15 cellular contexts compared by ENCODE assay signal in the genomic region with DNA sequence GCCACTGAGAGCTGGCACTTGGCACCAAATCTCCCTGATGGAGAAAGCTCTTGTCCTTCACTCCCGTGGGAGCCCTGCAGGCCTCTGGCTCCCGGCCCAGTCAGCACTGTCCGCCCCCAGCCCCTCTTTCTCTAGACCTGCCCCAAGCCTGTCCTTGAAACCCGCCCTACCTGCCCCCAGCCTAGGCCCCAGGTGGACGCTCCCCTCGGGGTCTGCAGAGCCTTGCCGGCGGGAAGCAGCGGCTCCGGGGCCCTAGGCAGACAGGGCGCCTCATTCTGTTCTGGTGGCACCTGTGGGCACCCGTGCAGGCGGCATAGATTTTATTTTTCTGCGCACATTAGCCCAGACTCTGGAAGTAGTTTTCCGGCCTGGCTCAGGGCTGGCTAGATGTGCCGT. TPM values are rescaled to one million over a fixed set of nuclear protein-coding genes. Genes with fewer than 3 reads are reported as not detected.
DNase-seq lines count a peak whose midpoint lies in the region; FAIRE-seq and TF ChIP-seq lines count a peak whose summit lies in the region.
"Had no signal": no experiment of that assay in that cellular context is flagged by ENCODE, and none has a peak within 500 bp of the region (broad histone marks: within the 10 kb centered on the region; RNA-seq: fewer than 3 reads in every experiment).

No MANE protein-coding gene starts in this region.

- H3K4me3 ChIP-seq in duodenal mucosa (ENCODE audit: low read depth in 1 of 2, low read length in 2 of 2) (peak overlapping the region; percentile 55 to 65), keratinocyte (ENCODE audit: control insufficient read depth in 2 of 3, extremely low read depth in 1 of 3, insufficient read depth in 2 of 3, low read depth in 1 of 3, low read length in 3 of 3) (no peak overlapping the region)

- peak overlapping the region; percentile 86 for H3K4me2 ChIP-seq in keratinocyte (ENCODE audit: control insufficient read depth, extremely low read depth, insufficient read depth, low read depth, low read length)

- DNase-seq in activated naive CD8-positive, alpha-beta T cell treated with anti-CD3 and anti-CD28 coated beads for 36 hours = no peak
- DNase-seq in keratinocyte (ENCODE audit: low read depth, low spot score) = no peak
- DNase-seq in activated naive CD4-positive, alpha-beta T cell (lab: John Stamatoyannopoulos, UW) = no peak
- no peak for DNase-seq in T-helper 2 cell
- DNase-seq in SIG-M5 treated with dmso at 0.1 percent for 504 hours (lab: John Stamatoyannopoulos, UW; ENCODE audit: unreplicated experiment) = no peak
- DNase-seq: activated CD4-positive, alpha-beta T cell treated with anti-CD3 and anti-CD28 coated beads, Interleukin-2, amount 50 U/mL, for 1 hour; cerebellar nuclear complex; GOT3; hippocampal formation; T-helper 1 cell had no signal

- H3K9me3 Mint-ChIP-seq in activated naive CD8-positive, alpha-beta T cell (ENCODE audit: low read depth) = no peaks in the 10 kb centered on the region
- H3K9me3 Mint-ChIP-seq in activated naive CD8-positive, alpha-beta T cell treated with anti-CD3 and anti-CD28 coated beads for 36 hours = no peaks in the 10 kb centered on the region

- no peaks in the 10 kb centered on the region for H3K36me3 ChIP-seq in duodenal mucosa (ENCODE audit: control insufficient read depth in 1 of 2, insufficient read depth in 2 of 2, low read length in 2 of 2)
- no peaks in the 10 kb centered on the region for H3K36me3 ChIP-seq in keratinocyte (ENCODE audit: control insufficient read depth in 2 of 2, extremely low read depth in 1 of 2, insufficient read depth in 2 of 2, low read length in 2 of 2)

- H3K9me3 ChIP-seq in duodenal mucosa (ENCODE audit: control insufficient read depth in 1 of 2, low read length in 2 of 2) (no peaks in the 10 kb centered on the region), keratinocyte (ENCODE audit: control insufficient read depth, low read depth, low read length) (no peaks in the 10 kb centered on the region)

- no peaks in the 10 kb centered on the region for H3K9me1 ChIP-seq in keratinocyte (ENCODE audit: control insufficient read depth, extremely low read depth, insufficient read depth, low read length)

- no peak for TF ChIP-seq CTCF in keratinocyte (optimal IDR thresholded peaks at IDR 0.05 in 1 of 3, IDR thresholded peaks at IDR 0.05 in 1 of 3, conservative IDR thresholded peaks at IDR 0.05 in 1 of 3; ENCODE audit: extremely low read depth in 1 of 3, insufficient read depth in 2 of 3, low read length in 3 of 3)

- H3K27ac ChIP-seq in duodenal mucosa (ENCODE audit: low read depth, low read length) (no peak overlapping the region), keratinocyte (ENCODE audit: control insufficient read depth, insufficient read depth, low read length) (no peak overlapping the region), temporal lobe (ENCODE audit: low read depth, low read length) (peak overlapping the region; percentile 36)

- H3K4me1 Mint-ChIP-seq in activated naive CD8-positive, alpha-beta T cell (ENCODE audit: low read depth) = peaks cover 1% of the 10 kb centered on the region
- peaks cover 11% of the 10 kb centered on the region for H3K4me1 Mint-ChIP-seq in activated naive CD8-positive, alpha-beta T cell treated with anti-CD3 and anti-CD28 coated beads for 36 hours

- H3K9ac ChIP-seq in duodenal mucosa (ENCODE audit: low read depth in 1 of 2, low read length in 2 of 2) (no peak overlapping the region), keratinocyte (ENCODE audit: control insufficient read depth, extremely low read depth, insufficient read depth, low read length) (no peak overlapping the region)

- peak overlapping the region; percentile 20 for H3K4me3 Mint-ChIP-seq in activated naive CD8-positive, alpha-beta T cell
- H3K4me3 Mint-ChIP-seq in activated naive CD8-positive, alpha-beta T cell treated with anti-CD3 and anti-CD28 coated beads for 36 hours = no peak overlapping the region

- no peaks in the 10 kb centered on the region for H4K20me1 ChIP-seq in keratinocyte (ENCODE audit: control insufficient read depth, extremely low read depth, insufficient read depth, low read length)

- FAIRE-seq in keratinocyte (lab: Jason Lieb, UNC) = no peak
- FAIRE-seq: A204.1, HTR-8/SVneo had no signal

- H3K4me1 ChIP-seq in duodenal mucosa (ENCODE audit: control insufficient read depth in 1 of 2, insufficient read depth in 2 of 2, low read length in 2 of 2) (peaks cover 6 to 8% of the 10 kb centered on the region in 2 donors), keratinocyte (ENCODE audit: control insufficient read depth, extremely low read depth, insufficient read depth, low read length) (peaks cover 4% of the 10 kb centered on the region)

- H3K27me3 Mint-ChIP-seq in activated naive CD8-positive, alpha-beta T cell = no peaks in the 10 kb centered on the region
- H3K27me3 Mint-ChIP-seq in activated naive CD8-positive, alpha-beta T cell treated with anti-CD3 and anti-CD28 coated beads for 36 hours = peaks cover 9% of the 10 kb centered on the region

- no peaks in the 10 kb centered on the region for H3K79me2 ChIP-seq in keratinocyte (ENCODE audit: control insufficient read depth, insufficient read depth, low read length)

- H3K27ac Mint-ChIP-seq in activated naive CD8-positive, alpha-beta T cell = no peak overlapping the region
- no peak overlapping the region for H3K27ac Mint-ChIP-seq in activated naive CD8-positive, alpha-beta T cell treated with anti-CD3 and anti-CD28 coated beads for 36 hours

- H2AFZ ChIP-seq in keratinocyte (ENCODE audit: control insufficient read depth, low read length) = no peak overlapping the region

- dilution Hi-C loops in keratinocyte (cut with MboI; ENCODE audit: extremely low pct_ligation_motif_present, low sequenced_read_pairs) = no loop called here

- H3K36me3 Mint-ChIP-seq in activated naive CD8-positive, alpha-beta T cell = no peaks in the 10 kb centered on the region
- peaks cover 2% of the 10 kb centered on the region for H3K36me3 Mint-ChIP-seq in activated naive CD8-positive, alpha-beta T cell treated with anti-CD3 and anti-CD28 coated beads for 36 hours

- H3K27me3 ChIP-seq in duodenal mucosa (ENCODE audit: control insufficient read depth in 1 of 2, insufficient read depth in 2 of 2, low read length in 2 of 2) (peaks cover 14 to 16% of the 10 kb centered on the region in 2 donors), keratinocyte (ENCODE audit: control insufficient read depth, extremely low read depth, insufficient read depth, low read length) (peaks cover 22% of the 10 kb centered on the region)

RNA-seq across cellular contexts. Expression of a gene that starts 17.6 kb away (rescaled TPM):
- total RNA-seq in activated naive CD8-positive, alpha-beta T cell treated with anti-CD3 and anti-CD28 coated beads for 36 hours = under 1 TPM; 0.78 to 0.88 TPM
- 0.07 to 0.09 TPM (median 0.09 TPM) in 3 replicates for polyA plus RNA-seq in keratinocyte
- polyA plus RNA-seq in keratinocyte (2011; ENCODE audit: low read depth) = not detected
- 0.10 and 0.12 TPM in 2 replicates for polyA plus RNA-seq in keratinocyte (2011; cell fraction: cytosol; rRNA removed)
- 0.05 TPM in 1 of 2 replicates, not detected in the other for polyA plus RNA-seq in keratinocyte (2011; cell fraction: nucleus; rRNA removed)
- polyA plus RNA-seq in keratinocyte (2012; ENCODE audit: low replicate concordance) = 0.85 and 1.7 TPM in 2 replicates
- polyA minus RNA-seq in keratinocyte = not detected in 3 replicates
- polyA minus RNA-seq in keratinocyte (2011; cell fraction: cytosol; rRNA and poly(A)+ RNA removed) = not detected
- polyA minus RNA-seq in keratinocyte (2011; cell fraction: nucleus; rRNA and poly(A)+ RNA removed) = not detected in 2 replicates
- total RNA-seq in temporal lobe = 9.1 TPM

RNA-seq across cellular contexts. Expression of a gene that starts 52.7 kb away (rescaled TPM):
- total RNA-seq in activated naive CD8-positive, alpha-beta T cell treated with anti-CD3 and anti-CD28 coated beads for 36 hours = 10 to 100 TPM; 18.5 to 20.6 TPM
- polyA plus RNA-seq in keratinocyte = 9.2 to 11.5 TPM (median 10.1 TPM) in 3 replicates
- polyA plus RNA-seq in keratinocyte (2011; ENCODE audit: low read depth) = 8.0 TPM
- 11.2 and 14.8 TPM in 2 replicates for polyA plus RNA-seq in keratinocyte (2011; cell fraction: cytosol; rRNA removed)
- 5.6 and 7.9 TPM in 2 replicates for polyA plus RNA-seq in keratinocyte (2011; cell fraction: nucleus; rRNA removed)
- 9.4 and 11.4 TPM in 2 replicates for polyA plus RNA-seq in keratinocyte (2012; ENCODE audit: low replicate concordance)
- 3.8 to 5.5 TPM in 2 of 3 replicates, not detected in the other for polyA minus RNA-seq in keratinocyte
- polyA minus RNA-seq in keratinocyte (2011; cell fraction: cytosol; rRNA and poly(A)+ RNA removed) = 11.5 TPM
- polyA minus RNA-seq in keratinocyte (2011; cell fraction: nucleus; rRNA and poly(A)+ RNA removed) = 0.74 and 7.4 TPM in 2 replicates
- 11.6 TPM for total RNA-seq in temporal lobe

Comparison
In these comparisons a context has a peak if more than half of its experiments do, and no peak if none do; other contexts are left out.
1. H3K4me3 ChIP-seq: peak in duodenal mucosa (2 of 2); none in keratinocyte (0 of 3).